Comparison of ENCODE assay signal across 12 cellular contexts in genomic region chr3:55621026-55621422, GRCh38.
DNase-seq lines count a peak whose midpoint lies in the region; ATAC-seq and TF ChIP-seq lines count a peak whose summit lies in the region.
"Had no signal": no experiment of that assay in that cellular context is flagged by ENCODE, and none has a peak within 500 bp of the region (broad histone marks: within the 10 kb centered on the region; RNA-seq: fewer than 3 reads in every experiment).

No MANE protein-coding gene starts in this region.

- no peaks in the 10 kb centered on the region for H3F3A ChIP-seq in Loucy (ENCODE audit: low read depth)

- no peaks in the 10 kb centered on the region for H3K27me3 ChIP-seq in Loucy (ENCODE audit: insufficient read depth, low read length, poor library complexity, severe bottlenecking)
- no peaks in the 10 kb centered on the region for H3K27me3 ChIP-seq in hepatocyte
- no peaks in the 10 kb centered on the region for H3K27me3 ChIP-seq in skeletal muscle satellite cell (ENCODE audit: control insufficient read depth, insufficient read depth, low read length)

- H3K36me3 ChIP-seq in Loucy (ENCODE audit: insufficient read depth, low read length) (no peaks in the 10 kb centered on the region), hepatocyte (replicated peaks; ENCODE audit: insufficient read depth, low read depth) (no peaks in the 10 kb centered on the region), skeletal muscle satellite cell (ENCODE audit: insufficient read depth, low read length) (no peaks in the 10 kb centered on the region)

- H3K4me3 ChIP-seq in Loucy (ENCODE audit: low read length, poor library complexity, severe bottlenecking): peak overlapping the region; percentile 24
- no peak overlapping the region for H3K4me3 ChIP-seq in hepatocyte
- no peak overlapping the region for H3K4me3 ChIP-seq in skeletal muscle satellite cell (ENCODE audit: low read length)

- H3K9ac ChIP-seq in Loucy (ENCODE audit: low read depth, low read length, poor library complexity, severe bottlenecking): no peak overlapping the region
- H3K9ac ChIP-seq in skeletal muscle satellite cell (ENCODE audit: low read depth, low read length): no peak overlapping the region

- H3K9me3 ChIP-seq in Loucy (ENCODE audit: insufficient read depth, low read depth, low read length) (no peaks in the 10 kb centered on the region), hepatocyte (ENCODE audit: low read depth) (no peaks in the 10 kb centered on the region), skeletal muscle satellite cell (replicated peaks; ENCODE audit: low read length) (no peaks in the 10 kb centered on the region)

- H3K9me2 ChIP-seq in Loucy (replicated peaks; ENCODE audit: low read depth, low read length): no peaks in the 10 kb centered on the region
- H3K9me2 ChIP-seq in hepatocyte (replicated peaks; ENCODE audit: insufficient read depth): no peaks in the 10 kb centered on the region

- H3K27ac ChIP-seq in hepatocyte: peak overlapping the region; percentile 27
- H3K27ac ChIP-seq: C4-2B, RWPE1 had no signal

- H3K79me2 ChIP-seq in Loucy (ENCODE audit: insufficient read depth, low read length) (no peaks in the 10 kb centered on the region), hepatocyte (no peaks in the 10 kb centered on the region)

- H3K4me2 ChIP-seq in Loucy (ENCODE audit: low read depth, low read length, poor library complexity, severe bottlenecking) (peak overlapping the region; percentile 54), hepatocyte (no peak overlapping the region), skeletal muscle satellite cell (ENCODE audit: low read length) (peak overlapping the region; percentile 61)

- peak; percentile 25 for DNase-seq in ELR (ENCODE audit: low read depth)
- no peak for DNase-seq in hepatocyte (ENCODE audit: low spot score)
- DNase-seq in activated CD4-positive, CD25-positive, alpha-beta regulatory T cell treated with anti-CD3 and anti-CD28 coated beads, Interleukin-2, amount 50 U/mL, for 72 hours: no peak
- DNase-seq in NCI-H748 treated with DMSO at 0.1 percent for 48 hours (lab: John Stamatoyannopoulos, UW): no peak
- DNase-seq: DMS53, NCI-H1930, NCI-H526 treated with DMSO at 0.1 percent for 48 hours had no signal

- no peak overlapping the region for H2AFZ ChIP-seq in Loucy (ENCODE audit: low read length)
- no peak overlapping the region for H2AFZ ChIP-seq in hepatocyte

- no peak for ATAC-seq in HG02610 (IDR thresholded peaks at IDR 0.05; ENCODE audit: unreplicated experiment)

- 44% methylated on average over 3 of the region's 3 CpGs for whole genome bisulfite sequencing in hepatocyte (ENCODE audit: low lambda C conversion rate, missing lambda C conversion rate)

- TF ChIP-seq CTCF in Loucy (conservative IDR thresholded peaks at IDR 0.05; ENCODE audit: low read length) (no peak), hepatocyte (IDR thresholded peaks at IDR 0.05; ENCODE audit: poor library complexity) (no peak)

- H3K4me1 ChIP-seq in Loucy (ENCODE audit: insufficient read depth, low read length, poor library complexity, severe bottlenecking) (peaks cover 37% of the 10 kb centered on the region), hepatocyte (ENCODE audit: insufficient read depth) (peaks cover 44% of the 10 kb centered on the region), skeletal muscle satellite cell (ENCODE audit: control insufficient read depth, insufficient read depth, low read length) (peaks cover 48% of the 10 kb centered on the region)

- no peaks in the 10 kb centered on the region for H4K20me1 ChIP-seq in Loucy (ENCODE audit: insufficient read depth, low read length, poor library complexity, severe bottlenecking)
- no peaks in the 10 kb centered on the region for H4K20me1 ChIP-seq in hepatocyte (ENCODE audit: insufficient read depth, poor library complexity, severe bottlenecking)
